In the genomic region with DNA sequence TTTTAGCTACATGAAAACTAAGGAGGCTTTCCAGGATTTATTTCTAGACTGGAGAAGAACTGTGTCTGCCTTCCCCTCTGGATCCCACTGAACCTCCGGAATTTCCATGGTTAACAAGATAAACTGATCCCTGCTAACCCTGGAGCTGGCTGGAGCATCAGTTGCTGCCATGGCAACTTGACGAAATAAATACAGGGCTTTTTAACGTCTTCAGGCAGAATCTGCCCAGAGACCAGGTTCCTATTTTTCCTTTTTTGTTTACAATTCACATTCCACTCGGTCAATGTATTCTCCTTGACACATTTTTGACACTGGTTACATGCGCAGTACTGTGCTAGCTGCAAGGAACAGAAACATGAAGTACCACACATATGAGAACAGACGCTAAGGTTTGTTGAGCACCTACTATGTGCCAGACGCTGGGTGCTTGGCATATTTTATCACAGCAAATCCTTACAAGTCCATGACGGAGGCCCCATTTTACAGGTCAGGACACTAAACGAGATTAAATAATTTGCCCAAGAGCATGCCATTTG, we compare ENCODE assay signal across 13 cellular contexts. TPM values are rescaled to one million over a fixed set of nuclear protein-coding genes. Genes with fewer than 3 reads are reported as not detected.
DNase-seq lines count a peak whose midpoint lies in the region; ATAC-seq and TF ChIP-seq lines count a peak whose summit lies in the region.
"Had no signal": no experiment of that assay in that cellular context is flagged by ENCODE, and none has a peak within 500 bp of the region (broad histone marks: within the 10 kb centered on the region; RNA-seq: fewer than 3 reads in every experiment).

No MANE protein-coding gene starts in this region.

- no peak overlapping the region for H3K27ac Mint-ChIP-seq in CD4-positive, CD25-positive, alpha-beta regulatory T cell
- H3K27ac Mint-ChIP-seq: stimulated activated effector memory CD8-positive, alpha-beta T cell treated with anti-CD3 and anti-CD28 coated beads, Interleukin-12 subunit alpha, Interleukin-12 subunit beta, amount 100 ng/mL, for 72 hours had no signal

- H3K9me3 Mint-ChIP-seq in CD4-positive, CD25-positive, alpha-beta regulatory T cell, result peaks cover 0 to 5% (median 0%) of the 10 kb centered on the region in 7 donors
- H3K9me3 Mint-ChIP-seq: stimulated activated effector memory CD8-positive, alpha-beta T cell treated with anti-CD3 and anti-CD28 coated beads, Interleukin-12 subunit alpha, Interleukin-12 subunit beta, amount 100 ng/mL, for 72 hours had no signal

- H3K27me3 ChIP-seq in CD4-positive, CD25-positive, alpha-beta regulatory T cell (ENCODE audit: control insufficient read depth, insufficient read depth, low read length), result peaks cover 26% of the 10 kb centered on the region
- H3K27me3 ChIP-seq in HUES64 (ENCODE audit: insufficient read depth, low read length), result peaks cover 54% of the 10 kb centered on the region
- peaks cover 2% of the 10 kb centered on the region for H3K27me3 ChIP-seq in fibroblast of lung (ENCODE audit: control insufficient read depth, insufficient read depth, low read length)
- H3K27me3 ChIP-seq in osteoblast (ENCODE audit: insufficient read depth, low read length), result no peaks in the 10 kb centered on the region

- H3K36me3 ChIP-seq in CD4-positive, CD25-positive, alpha-beta regulatory T cell (ENCODE audit: control insufficient read depth, insufficient read depth, low read length), result no peaks in the 10 kb centered on the region
- H3K36me3 ChIP-seq in HUES64 (ENCODE audit: insufficient read depth, low read length) (no peaks in the 10 kb centered on the region; the same call in 1 of the 2 replicates), fibroblast of lung (ENCODE audit: control insufficient read depth, insufficient read depth, low read length) (peaks cover 2% of the 10 kb centered on the region), osteoblast (ENCODE audit: insufficient read depth, low read length) (peaks cover 11% of the 10 kb centered on the region)

- H3K79me2 ChIP-seq in fibroblast of lung (ENCODE audit: control insufficient read depth, insufficient read depth, low read length) (peaks cover 14% of the 10 kb centered on the region), osteoblast (ENCODE audit: insufficient read depth, low read length) (peaks cover 62% of the 10 kb centered on the region)

- H2AFZ ChIP-seq in fibroblast of lung (ENCODE audit: low read length) (no peak overlapping the region), osteoblast (ENCODE audit: low read length) (no peak overlapping the region)

- no peak for TF ChIP-seq CTCF in fibroblast of lung (conservative IDR thresholded peaks at IDR 0.05 in 1 of 2, IDR thresholded peaks at IDR 0.05 in 1 of 2; ENCODE audit: low read depth in 1 of 2, low read length in 2 of 2)
- TF ChIP-seq CTCF in osteoblast (IDR thresholded peaks at IDR 0.05; ENCODE audit: extremely low read depth, low read depth, low read length), result no peak

- no peak overlapping the region for H3K27ac ChIP-seq in CD4-positive, CD25-positive, alpha-beta regulatory T cell (ENCODE audit: insufficient read depth, low read length, poor library complexity, severe bottlenecking)
- H3K27ac ChIP-seq in HUES64 (ENCODE audit: low read depth, low read length) (no peak overlapping the region), fibroblast of lung (ENCODE audit: insufficient read depth, low read length) (no peak overlapping the region), osteoblast (ENCODE audit: low read depth, low read length) (peak overlapping the region; percentile 71)

- H4K20me1 ChIP-seq in fibroblast of lung (ENCODE audit: control insufficient read depth, extremely low read depth, insufficient read depth, low read length), result no peaks in the 10 kb centered on the region
- peaks cover 54% of the 10 kb centered on the region for H4K20me1 ChIP-seq in osteoblast (ENCODE audit: insufficient read depth, low read length)

- WGBS in HUES64, result 86% methylated on average over 9 of the region's 9 CpGs

- H3K4me2 ChIP-seq in fibroblast of lung (ENCODE audit: extremely low read depth, insufficient read depth, low read length) (peak overlapping the region; percentile 73), osteoblast (ENCODE audit: insufficient read depth, low read length) (peak overlapping the region; percentile 91)

- H3K9me3 ChIP-seq in CD4-positive, CD25-positive, alpha-beta regulatory T cell (ENCODE audit: control insufficient read depth in 2 of 2, low read length in 2 of 2), result no peaks in the 10 kb centered on the region
- H3K9me3 ChIP-seq in HUES64 (ENCODE audit: insufficient read depth, low read depth, low read length) (no peaks in the 10 kb centered on the region), fibroblast of lung (ENCODE audit: control insufficient read depth, insufficient read depth, low read depth, low read length) (no peaks in the 10 kb centered on the region), osteoblast (ENCODE audit: low read depth, low read length) (no peaks in the 10 kb centered on the region)

- no peak for ATAC-seq in CD4-positive, CD25-positive, alpha-beta regulatory T cell (ENCODE audit: low read depth in 2 of 2)
- ATAC-seq: stimulated activated effector memory CD8-positive, alpha-beta T cell treated with anti-CD3 and anti-CD28 coated beads, Interleukin-12 subunit alpha, Interleukin-12 subunit beta, amount 100 ng/mL, for 72 hours had no signal

- peaks cover 61% of the 10 kb centered on the region for H3K27me3 Mint-ChIP-seq in CD4-positive, CD25-positive, alpha-beta regulatory T cell

- no peak for DNase-seq in CD4-positive, CD25-positive, alpha-beta regulatory T cell
- DNase-seq in fibroblast of lung (ENCODE audit: low read depth in 2 of 2), result peak; percentile 27 to 49
- no peak for DNase-seq in osteoblast (ENCODE audit: insufficient read length, low spot score, missing footprints)
- DNase-seq in activated CD4-positive, alpha-beta T cell treated with anti-CD3 and anti-CD28 coated beads for 48 hours, result no peak
- DNase-seq in putamen (ENCODE audit: low spot score), result no peak
- DNase-seq in stimulated activated CD4-positive, alpha-beta T cell treated with anti-CD3 and anti-CD28 coated beads, Interleukin-4, amount 100 ng/mL, for 4 hours, result no peak
- DNase-seq in DMS114 treated with DMSO at 0.1 percent for 48 hours (lab: John Stamatoyannopoulos, UW; ENCODE audit: unreplicated experiment), result no peak
- DNase-seq: activated CD8-positive, alpha-beta memory T cell treated with anti-CD3 and anti-CD28 coated beads, Interleukin-2, amount 50 U/mL, for 4 hours; central memory CD4-positive, alpha-beta T cell; NCI-H526 treated with DMSO at 0.1 percent for 48 hours; stimulated activated CD4-positive, alpha-beta T cell treated with anti-CD3 and anti-CD28 coated beads, Interleukin-12 subunit alpha, Interleukin-12 subunit beta, amount 100 ng/mL, for 4 hours had no signal

- peaks cover 6% of the 10 kb centered on the region for H3K36me3 Mint-ChIP-seq in CD4-positive, CD25-positive, alpha-beta regulatory T cell
- H3K36me3 Mint-ChIP-seq: stimulated activated effector memory CD8-positive, alpha-beta T cell treated with anti-CD3 and anti-CD28 coated beads, Interleukin-12 subunit alpha, Interleukin-12 subunit beta, amount 100 ng/mL, for 72 hours had no signal

- peak overlapping the region in 3 of 4 donors; percentile 23 to 62 (median 51) for H3K4me3 Mint-ChIP-seq in CD4-positive, CD25-positive, alpha-beta regulatory T cell

- H3K4me1 ChIP-seq in CD4-positive, CD25-positive, alpha-beta regulatory T cell (ENCODE audit: control insufficient read depth, insufficient read depth, low read length, poor library complexity, severe bottlenecking), result peaks cover 19% of the 10 kb centered on the region
- peaks cover 7% of the 10 kb centered on the region; the same call in 1 of the 2 replicates for H3K4me1 ChIP-seq in HUES64 (ENCODE audit: insufficient read depth, low read length)
- H3K4me1 ChIP-seq in fibroblast of lung (ENCODE audit: control insufficient read depth, extremely low read depth, insufficient read depth, low read length), result peaks cover 12% of the 10 kb centered on the region
- peaks cover 34% of the 10 kb centered on the region for H3K4me1 ChIP-seq in osteoblast (ENCODE audit: insufficient read depth, low read length)

- H3K4me3 ChIP-seq in CD4-positive, CD25-positive, alpha-beta regulatory T cell (ENCODE audit: low read depth, low read length), result no peak overlapping the region
- peak overlapping the region; percentile 85 for H3K4me3 ChIP-seq in HUES64 (ENCODE audit: low read length)
- H3K4me3 ChIP-seq in fibroblast of lung (replicated peaks in 1 of 4; ENCODE audit: control extremely low read depth in 1 of 4, insufficient read depth in 1 of 4, low read depth in 3 of 4, low read length in 4 of 4), result peak overlapping the region; percentile 75 to 91 (median 86)
- H3K4me3 ChIP-seq in osteoblast (ENCODE audit: insufficient read depth, low read length), result peak overlapping the region; percentile 88

- peaks cover 3 to 32% (median 7%) of the 10 kb centered on the region in 4 donors for H3K4me1 Mint-ChIP-seq in CD4-positive, CD25-positive, alpha-beta regulatory T cell

- H3K9ac ChIP-seq in HUES64 (ENCODE audit: low read depth, low read length), result no peak overlapping the region
- no peak overlapping the region for H3K9ac ChIP-seq in fibroblast of lung (ENCODE audit: insufficient read depth, low read length)

RNA-seq across cellular contexts. Expression of a gene that starts 1.7 kb away (rescaled TPM):
- total RNA-seq in CD4-positive, CD25-positive, alpha-beta regulatory T cell, result 1.2 TPM
- under 1 TPM in 3 of 4 donors, not detected in 1; 0.20 to 0.41 (median 0.20) TPM for polyA plus RNA-seq in CD4-positive, CD25-positive, alpha-beta regulatory T cell
- 16.4 TPM for polyA plus RNA-seq in HUES64 (2013, experiment 1 of 2)
- polyA plus RNA-seq in HUES64 (2013, experiment 2 of 2), result 21.2 TPM
- total RNA-seq in fibroblast of lung (41.1 and 48.6 TPM in 2 replicates), osteoblast (40.2 and 41.5 TPM in 2 replicates)
- polyA plus RNA-seq in fibroblast of lung, result 12.1 and 20.6 TPM in 2 replicates
- polyA plus RNA-seq in fibroblast of lung (2012), result 16.9 and 27.0 TPM in 2 replicates
- 13.4 and 39.0 TPM in 2 replicates for polyA minus RNA-seq in fibroblast of lung (ENCODE audit: low replicate concordance)

Comparison
In these comparisons a context has a peak if more than half of its experiments do, and no peak if none do; other contexts are left out.
1. DNase-seq: peak in fibroblast of lung (2 of 2); none in CD4-positive, CD25-positive, alpha-beta regulatory T cell (0 of 3), osteoblast (single experiment), activated CD4-positive, alpha-beta T cell treated with anti-CD3 and anti-CD28 coated beads for 48 hours (single experiment), putamen (single experiment), stimulated activated CD4-positive, alpha-beta T cell treated with anti-CD3 and anti-CD28 coated beads, Interleukin-4, amount 100 ng/mL, for 4 hours (0 of 2) and DMS114 treated with DMSO at 0.1 percent for 48 hours (single experiment).
2. RNA of a gene that starts 1.7 kb away (total RNA-seq): 41.1 to 48.6 TPM in fibroblast of lung and 40.2 to 41.5 TPM in osteoblast; 1.2 TPM in CD4-positive, CD25-positive, alpha-beta regulatory T cell (single experiment); every median in the first group is over 10 times any median in the second.